Comparison of ENCODE assay signal across 17 cellular contexts in genomic region chr1:87786861-87787548, GRCh38.
"Had no signal": no experiment of that assay in that cellular context is flagged by ENCODE, and none has a peak within 500 bp of the region (broad histone marks: within the 10 kb centered on the region; RNA-seq: fewer than 3 reads in every experiment).

No MANE protein-coding gene starts in this region.

- H3K9me3 ChIP-seq: gastroesophageal sphincter, heart left ventricle, left ventricle myocardium inferior, neutrophil, spleen, thoracic aorta had no signal

- H3K36me3 Mint-ChIP-seq: activated CD4-positive, alpha-beta memory T cell treated with anti-CD3 and anti-CD28 coated beads for 36 hours; naive thymus-derived CD8-positive, alpha-beta T cell; stimulated activated memory B cell treated with anti-CD40 and anti-IgM and Interleukin-4, amounts not matched to agents 10 μg/mL and 1 μg/mL and 100 μg/mL, for 72 hours had no signal

- H3K27me3 ChIP-seq: gastroesophageal sphincter, heart left ventricle, neutrophil, sigmoid colon, spleen had no signal

- H3K27ac ChIP-seq: coronary artery, gastroesophageal sphincter, heart left ventricle, left ventricle myocardium inferior, neutrophil, sigmoid colon, spleen, thoracic aorta had no signal

- H3K9me3 Mint-ChIP-seq: activated B cell treated with CpG ODN at 0.5 μM for 24 hours; activated CD4-positive, alpha-beta memory T cell treated with anti-CD3 and anti-CD28 coated beads for 36 hours; activated naive CD4-positive, alpha-beta T cell treated with anti-CD3 and anti-CD28 coated beads for 36 hours; stimulated activated memory B cell treated with anti-CD40 and anti-IgM and Interleukin-4, amounts not matched to agents 10 μg/mL and 1 μg/mL and 100 μg/mL, for 72 hours had no signal

- H3K36me3 ChIP-seq: gastroesophageal sphincter, heart left ventricle, left ventricle myocardium inferior, neutrophil, sigmoid colon, spleen, thoracic aorta had no signal

- DNase-seq: activated B cell treated with CpG ODN at 0.5 μM for 24 hours; activated CD4-positive, alpha-beta memory T cell treated with anti-CD3 and anti-CD28 coated beads for 36 hours; activated CD4-positive, alpha-beta T cell treated with anti-CD3 and anti-CD28 coated beads for 4 hours; activated naive CD4-positive, alpha-beta T cell treated with anti-CD3 and anti-CD28 coated beads for 36 hours; aorta; heart left ventricle; left ventricle myocardium inferior; naive thymus-derived CD8-positive, alpha-beta T cell; sigmoid colon; spleen; stimulated activated CD4-positive, alpha-beta T cell treated with anti-CD3 and anti-CD28 coated beads, Interleukin-4, amount 100 ng/mL, for 4 hours had no signal

- FAIRE-seq: endometrium had no signal

- ATAC-seq: gastroesophageal sphincter; heart left ventricle; naive thymus-derived CD8-positive, alpha-beta T cell; stimulated activated memory B cell treated with anti-CD40 and anti-IgM and Interleukin-4, amounts not matched to agents 10 μg/mL and 1 μg/mL and 100 μg/mL, for 72 hours had no signal

- H3K27ac Mint-ChIP-seq: activated B cell treated with CpG ODN at 0.5 μM for 24 hours; activated CD4-positive, alpha-beta memory T cell treated with anti-CD3 and anti-CD28 coated beads for 36 hours; activated naive CD4-positive, alpha-beta T cell treated with anti-CD3 and anti-CD28 coated beads for 36 hours; naive thymus-derived CD8-positive, alpha-beta T cell; stimulated activated memory B cell treated with anti-CD40 and anti-IgM and Interleukin-4, amounts not matched to agents 10 μg/mL and 1 μg/mL and 100 μg/mL, for 72 hours had no signal

- H3K4me3 ChIP-seq: coronary artery, gastroesophageal sphincter, heart left ventricle, left ventricle myocardium inferior, sigmoid colon, spleen, thoracic aorta had no signal

- H3K4me1 ChIP-seq: heart left ventricle, left ventricle myocardium inferior, spleen had no signal
